27 cellular contexts compared by ENCODE assay signal in genomic region chr6:22653980-22654610, GRCh38.
DNase-seq lines count a peak whose midpoint lies in the region; ATAC-seq, FAIRE-seq and TF ChIP-seq lines count a peak whose summit lies in the region.
"Had no signal": no experiment of that assay in that cellular context is flagged by ENCODE, and none has a peak within 500 bp of the region (broad histone marks: within the 10 kb centered on the region; RNA-seq: fewer than 3 reads in every experiment).

No MANE protein-coding gene starts in this region.

- H3K4me3 ChIP-seq in PC-9, result no peak overlapping the region; the same call in 1 of the 2 replicates
- H3K4me3 ChIP-seq in H1 (ENCODE audit: extremely low read depth in 1 of 4, insufficient read depth in 2 of 4, low read depth in 3 of 4, low read length in 4 of 4), result no peak overlapping the region
- H3K4me3 ChIP-seq in suprapubic skin, result no peak overlapping the region
- H3K4me3 ChIP-seq: ascending aorta, heart left ventricle, lung, stomach, upper lobe of right lung had no signal

- peak overlapping the region; percentile 33 for H3K4ac ChIP-seq in H1 (replicated peaks; ENCODE audit: insufficient read length, low read depth, low read length)

- no peak overlapping the region for H2BK5ac ChIP-seq in H1 (ENCODE audit: low read depth, low read length)

- TF ChIP-seq CTCF in PC-9 (conservative IDR thresholded peaks at IDR 0.05), result no peak
- no peak for TF ChIP-seq CTCF in H1 (IDR thresholded peaks at IDR 0.05; ENCODE audit: control extremely low read depth in 1 of 3, insufficient read depth in 1 of 3, low read depth in 1 of 3, low read length in 3 of 3)
- no peak for TF ChIP-seq CTCF in suprapubic skin (IDR thresholded peaks at IDR 0.05)

- peak overlapping the region; percentile 9; the same call in 1 of the 2 replicates for H2AFZ ChIP-seq in PC-9
- H2AFZ ChIP-seq in H1 (ENCODE audit: low read length), result no peak overlapping the region

- H3K18ac ChIP-seq in H1 (ENCODE audit: extremely low read depth, low read length), result no peak overlapping the region

- no peaks in the 10 kb centered on the region for H3K79me2 ChIP-seq in PC-9 (ENCODE audit: low read depth)
- no peaks in the 10 kb centered on the region for H3K79me2 ChIP-seq in H1 (ENCODE audit: control insufficient read depth in 1 of 2, insufficient read depth in 2 of 2, low read length in 2 of 2)

- H3K4me1 ChIP-seq in PC-9 (replicated peaks; ENCODE audit: insufficient read depth) (peaks cover 6% of the 10 kb centered on the region; the same call in 1 of the 2 replicates), H1 (replicated peaks in 1 of 4; ENCODE audit: control insufficient read depth in 3 of 4, insufficient read depth in 4 of 4, low read length in 3 of 4) (peaks cover 0 to 3% (median 1%) of the 10 kb centered on the region in 4 experiments; a peak in 1 of 7 replicates), suprapubic skin (peaks cover 6% of the 10 kb centered on the region)
- H3K4me1 ChIP-seq: upper lobe of right lung had no signal

- 90% methylated on average over 7 of the region's 7 CpGs; no CpG with 5 or more reads in 1 of the 2 experiments for WGBS in H1 (ENCODE audit: extremely low coverage in 1 of 2, insufficient coverage in 1 of 2, insufficient read length in 1 of 2, insufficient replicate concordance in 2 of 2, low coverage in 1 of 2, low lambda C conversion rate in 2 of 2, missing lambda C conversion rate in 1 of 2), 2 experiments
- WGBS in suprapubic skin, result 56% methylated on average over 7 of the region's 7 CpGs

- H3K4me2 ChIP-seq in PC-9 (no peak overlapping the region), H1 (ENCODE audit: insufficient read depth in 1 of 2, low read depth in 2 of 2, low read length in 2 of 2) (no peak overlapping the region)

- H4K91ac ChIP-seq in H1 (replicated peaks; ENCODE audit: insufficient read length, low read length), result peak overlapping the region; percentile 55

- no peak overlapping the region for H3K14ac ChIP-seq in H1 (ENCODE audit: insufficient read length)

- H3K36me3 ChIP-seq in PC-9 (ENCODE audit: low read depth), result no peaks in the 10 kb centered on the region
- H3K36me3 ChIP-seq in H1 (ENCODE audit: control insufficient read depth in 2 of 4, insufficient read depth in 4 of 4, low read length in 3 of 4), result no peaks in the 10 kb centered on the region
- no peaks in the 10 kb centered on the region for H3K36me3 ChIP-seq in suprapubic skin
- H3K36me3 ChIP-seq: ascending aorta, heart left ventricle, stomach, upper lobe of right lung had no signal

- no peaks in the 10 kb centered on the region for H3K23me2 ChIP-seq in H1 (ENCODE audit: low read depth, low read length)

- POLR2A ChIA-PET in PC-9 (lab: Charles Lee; ENCODE audit: unreplicated experiment), result no interaction called here
- POLR2A ChIA-PET in H1 (lab: Charles Lee; ENCODE audit: partially characterized antibody), result no interaction called here

- no peak overlapping the region for H3K56ac ChIP-seq in H1 (replicated peaks; ENCODE audit: insufficient read length, low read depth, low read length)

- DNase-seq in PC-9 (no peak), H1 (ENCODE audit: low read depth in 1 of 2, low spot score in 2 of 2) (no peak), midbrain (lab: John Stamatoyannopoulos, UW) (peak; percentile 60), suprapubic skin (ENCODE audit: low spot score in 2 of 2) (no peak), 8988T (no peak)
- no peak for DNase-seq in activated effector memory CD4-positive, alpha-beta T cell treated with anti-CD3 and anti-CD28 coated beads, Interleukin-2, amount 50 U/mL, for 16 hours
- DNase-seq: activated CD4-positive, alpha-beta memory T cell treated with anti-CD3 and anti-CD28 coated beads, Interleukin-2, amount 10 ng/mL, durations not matched to agents 7 days and 5 days; activated CD4-positive, alpha-beta T cell treated with anti-CD3 and anti-CD28 coated beads for 1 hour; activated gamma-delta T cell; activated naive CD8-positive, alpha-beta T cell treated with anti-CD3 and anti-CD28 coated beads, Interleukin-2, amount 10 ng/mL, durations not matched to agents 7 days and 5 days; activated T-cell treated with anti-CD3 and anti-CD28 coated beads for 4 hours; Caco-2; DMS79 treated with DMSO at 0.1 percent for 48 hours; GF-D8; heart left ventricle; KG1; MM.1S; NCI-H1417; NCI-H2029 treated with DMSO at 0.1 percent for 48 hours; NCI-H82; stomach; upper lobe of right lung had no signal

- no peak overlapping the region for H2BK15ac ChIP-seq in H1 (ENCODE audit: low read length)

- peak overlapping the region; percentile 48 for H2BK120ac ChIP-seq in H1 (replicated peaks; ENCODE audit: low read depth, low read length)

- no peaks in the 10 kb centered on the region for H4K20me1 ChIP-seq in PC-9 (ENCODE audit: insufficient read depth)
- no peaks in the 10 kb centered on the region for H4K20me1 ChIP-seq in H1 (replicated peaks in 1 of 2; ENCODE audit: control insufficient read depth in 1 of 2, insufficient read depth in 2 of 2, low read length in 2 of 2)

- H2BK12ac ChIP-seq in H1 (ENCODE audit: low read depth, low read length), result peak overlapping the region; percentile 89; the same call in 1 of the 2 replicates

- no peak overlapping the region for H2AK5ac ChIP-seq in H1 (ENCODE audit: low read depth, low read length)

- TF ChIP-seq POLR2A in H1 (IDR thresholded peaks at IDR 0.05; ENCODE audit: control extremely low read depth in 1 of 2, low read depth in 2 of 2, low read length in 2 of 2), result no peak
- TF ChIP-seq POLR2A in suprapubic skin (IDR thresholded peaks at IDR 0.05), result no peak

- no peaks in the 10 kb centered on the region for H3K9me2 ChIP-seq in PC-9 (ENCODE audit: insufficient read depth)

- no peak overlapping the region for H2BK20ac ChIP-seq in H1 (ENCODE audit: low read length)

- H3K9me3 ChIP-seq in PC-9 (ENCODE audit: insufficient read depth, low read depth) (no peaks in the 10 kb centered on the region), H1 (ENCODE audit: insufficient read depth in 2 of 2, low read depth in 1 of 2, low read length in 1 of 2) (no peaks in the 10 kb centered on the region), suprapubic skin (no peaks in the 10 kb centered on the region)
- H3K9me3 ChIP-seq: ascending aorta, Caco-2, heart left ventricle, stomach, upper lobe of right lung had no signal

- TF ChIP-seq EP300 in H1 (IDR thresholded peaks at IDR 0.05; ENCODE audit: borderline replicate concordance in 1 of 2, low read depth in 2 of 2, low read length in 2 of 2) (no peak), suprapubic skin (IDR thresholded peaks at IDR 0.05) (no peak)

- H4K8ac ChIP-seq in H1 (ENCODE audit: extremely low read depth, insufficient read depth, low read length), result no peak overlapping the region

- H3K27ac ChIP-seq in PC-9 (no peak overlapping the region), H1 (ENCODE audit: low read depth, low read length) (no peak overlapping the region), suprapubic skin (peak overlapping the region; percentile 18)
- H3K27ac ChIP-seq: ascending aorta, heart left ventricle, stomach, upper lobe of right lung had no signal

- no peak overlapping the region for H4K5ac ChIP-seq in H1 (ENCODE audit: insufficient read length, low read depth, low read length)

- no peak for ATAC-seq in HG03469 (IDR thresholded peaks at IDR 0.05; ENCODE audit: unreplicated experiment)
- ATAC-seq: HCT116, heart left ventricle, upper lobe of right lung had no signal

- H3K79me1 ChIP-seq in H1 (ENCODE audit: low read depth, low read length), result no peaks in the 10 kb centered on the region

- intact Hi-C loops in PC-9 (cut with micrococcal nuclease; ENCODE audit: unreplicated experiment), result no loop called here

- H3F3A ChIP-seq in PC-9 (ENCODE audit: insufficient read depth, low read depth), result no peaks in the 10 kb centered on the region

- CTCF ChIA-PET in PC-9 (lab: Charles Lee) (no interaction called here), H1 (lab: Charles Lee; ENCODE audit: partially characterized antibody) (interaction anchor here (0.6 to 1.8 kb wide), 2 partner anchors 10 to 81 kb away, joined by 3 to 5 read pairs; no protein-coding TSS in a partner anchor)

- H3K23ac ChIP-seq in H1 (ENCODE audit: insufficient read length), result no peak overlapping the region

- FAIRE-seq in H1 (lab: Jason Lieb, UNC), result no peak
- FAIRE-seq: endothelial cell of umbilical vein had no signal

- no TSS peak for BruUV-seq in PC-9 (replicated peaks; lab: Mats Ljungman, UMichigan)

- no peak overlapping the region for H3K9ac ChIP-seq in H1 (replicated peaks in 1 of 4; ENCODE audit: extremely low read depth in 1 of 4, low read depth in 3 of 4, low read length in 3 of 4)

- no peaks in the 10 kb centered on the region for H3K27me3 ChIP-seq in PC-9 (ENCODE audit: insufficient read depth, low read depth)
- H3K27me3 ChIP-seq in H1 (replicated peaks in 1 of 4; ENCODE audit: control insufficient read depth in 3 of 4, extremely low read depth in 1 of 4, insufficient read depth in 3 of 4, low read length in 3 of 4), result no peaks in the 10 kb centered on the region
- no peaks in the 10 kb centered on the region for H3K27me3 ChIP-seq in suprapubic skin
- H3K27me3 ChIP-seq: ascending aorta, heart left ventricle, stomach, upper lobe of right lung had no signal

- TF ChIP-seq RAD21 in H1 (IDR thresholded peaks at IDR 0.05 in 1 of 2, conservative IDR thresholded peaks at IDR 0.05 in 1 of 2; ENCODE audit: low read depth in 2 of 2, low read length in 2 of 2), result no peak

TF ChIP-seq in H1, 55 proteins besides CTCF, POLR2A, EP300 and RAD21:
- no peak for TF ChIP-seq SIRT6 (IDR thresholded peaks at IDR 0.05; ENCODE audit: low read length)
- TF ChIP-seq MAX (IDR thresholded peaks at IDR 0.05), result no peak
- no peak for TF ChIP-seq SP4 (IDR thresholded peaks at IDR 0.05; ENCODE audit: low read length)
- no peak for TF ChIP-seq CTBP2 (IDR thresholded peaks at IDR 0.05; ENCODE audit: borderline replicate concordance, insufficient read depth, insufficient read length, low read length)
- no peak for TF ChIP-seq EGR1 (IDR thresholded peaks at IDR 0.05; ENCODE audit: borderline replicate concordance, low read depth, low read length)
TF ChIP-seq in H1: peak in this region for 0.
